ENCODE assay signal across 8 cellular contexts in genomic region chr11:106076923-106077608, GRCh38.
DNase-seq lines count a peak whose midpoint lies in the region; ATAC-seq and FAIRE-seq lines count a peak whose summit lies in the region.

Gene KBTBD3, minus strand, starts transcription at chr11:106077347. Its CDS starts 18,250 bp downstream, at chr11:106059097.

- peak; percentile 71 for FAIRE-seq in islet of Langerhans (lab: Jason Lieb, UNC)

- peak; percentile 95 to 98 for DNase-seq in AML-193 (lab: John Stamatoyannopoulos, UW)
- DNase-seq in NCI-H446 (lab: John Stamatoyannopoulos, UW), result peak; percentile 98 to 100
- DNase-seq in cerebellar cortex (ENCODE audit: low spot score), result peak; percentile 100
- peak; percentile 95 to 97 for DNase-seq in stimulated activated CD4-positive, alpha-beta T cell treated with anti-CD3 and anti-CD28 coated beads, Interleukin-12 subunit alpha, Interleukin-12 subunit beta, amount 100 ng/mL, for 24 hours (ENCODE audit: low read depth in 2 of 2)

- ATAC-seq in GM19043 (IDR thresholded peaks at IDR 0.05; ENCODE audit: low read depth, unreplicated experiment) (peak; percentile 92), HG03378 (IDR thresholded peaks at IDR 0.05; ENCODE audit: unreplicated experiment) (peak; percentile 96)
- ATAC-seq in activated CD4-positive, CD25-positive, alpha-beta regulatory T cell treated with anti-CD3 and anti-CD28 coated beads, Interleukin-2, amount 50 U/mL, for 24 hours, result peak; percentile 95 to 96

Comparison
In these comparisons a context has a peak if more than half of its experiments do, and no peak if none do; other contexts are left out.
1. Peak in every context shown above with its lines: DNase-seq and ATAC-seq.